1 cellular context compared by ENCODE assay signal in the genomic region with DNA sequence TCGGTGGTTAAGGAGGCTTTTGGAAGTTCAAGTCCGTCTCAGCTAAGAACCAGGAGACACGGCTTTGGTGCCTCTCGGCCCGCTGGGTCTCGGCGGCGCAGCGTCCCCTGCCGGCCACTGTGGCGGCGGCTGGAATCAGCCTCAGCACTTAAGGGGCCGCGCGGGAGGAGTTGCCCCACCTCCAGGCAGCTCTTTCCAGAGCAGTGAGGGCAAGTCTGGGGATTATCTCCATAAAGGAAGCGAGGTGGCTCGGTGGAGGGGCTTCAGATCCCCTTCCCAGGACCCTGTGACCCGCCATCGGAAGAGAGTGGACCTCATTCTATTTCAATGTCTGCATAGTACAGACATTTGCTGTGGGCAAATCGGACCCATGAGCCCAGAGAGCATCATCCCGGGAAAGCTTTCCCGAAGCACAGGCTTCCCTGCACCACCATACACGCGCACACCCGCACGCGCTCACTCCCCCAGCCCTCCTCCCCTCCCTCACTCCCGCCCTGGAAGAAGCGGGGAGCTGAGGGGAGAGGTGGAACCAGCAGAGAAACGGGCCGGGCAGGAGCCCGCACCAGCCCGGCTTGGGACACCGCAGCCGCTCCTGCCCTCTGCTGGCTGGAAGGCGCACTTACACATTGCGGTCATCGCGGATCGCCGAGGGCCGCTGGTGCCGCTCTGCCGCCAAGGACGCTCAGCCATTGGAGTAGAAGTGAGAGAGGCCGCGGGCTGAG.
TF ChIP-seq lines count a peak whose summit lies in the region.

No MANE protein-coding gene starts in this region.

TF ChIP-seq in HepG2, 621 proteins besides CTCF, POLR2A, EP300 and RAD21 (continued from another document and continues in another):
- TF ChIP-seq ZNF746 (CRISPR knock-in tag; IDR thresholded peaks at IDR 0.05), result no peak
- no peak for TF ChIP-seq ZNF253 (CRISPR knock-in tag; IDR thresholded peaks at IDR 0.05; ENCODE audit: borderline replicate concordance)
- peak; percentile 12; the same call in 1 of the 2 replicates for TF ChIP-seq ZFP1 (CRISPR knock-in tag; IDR thresholded peaks at IDR 0.05)
- peak; percentile 72 for TF ChIP-seq ZNF800 (CRISPR knock-in tag; IDR thresholded peaks at IDR 0.05)
- TF ChIP-seq, protein P1, sequence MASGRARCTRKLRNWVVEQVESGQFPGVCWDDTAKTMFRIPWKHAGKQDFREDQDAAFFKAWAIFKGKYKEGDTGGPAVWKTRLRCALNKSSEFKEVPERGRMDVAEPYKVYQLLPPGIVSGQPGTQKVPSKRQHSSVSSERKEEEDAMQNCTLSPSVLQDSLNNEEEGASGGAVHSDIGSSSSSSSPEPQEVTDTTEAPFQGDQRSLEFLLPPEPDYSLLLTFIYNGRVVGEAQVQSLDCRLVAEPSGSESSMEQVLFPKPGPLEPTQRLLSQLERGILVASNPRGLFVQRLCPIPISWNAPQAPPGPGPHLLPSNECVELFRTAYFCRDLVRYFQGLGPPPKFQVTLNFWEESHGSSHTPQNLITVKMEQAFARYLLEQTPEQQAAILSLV (CRISPR knock-in tag; IDR thresholded peaks at IDR 0.05; ENCODE audit: borderline replicate concordance), result peak; percentile 47; the same call in 1 of the 2 replicates
- TF ChIP-seq ZNF274 (CRISPR knock-in tag; IDR thresholded peaks at IDR 0.05), result peak; percentile 94
- peak; percentile 89 for TF ChIP-seq ZNF501 (CRISPR knock-in tag; IDR thresholded peaks at IDR 0.05)
- TF ChIP-seq YEATS4 (CRISPR knock-in tag; IDR thresholded peaks at IDR 0.05; ENCODE audit: borderline replicate concordance), result 0 out of 2 replicates have a peak, but pooled peaks have one; percentile 76
- TF ChIP-seq JUND (CRISPR knock-in tag; IDR thresholded peaks at IDR 0.05), result no peak
- TF ChIP-seq MLLT10 (CRISPR knock-in tag; IDR thresholded peaks at IDR 0.05), result no peak
- no peak for TF ChIP-seq ZC3H4 (CRISPR knock-in tag; IDR thresholded peaks at IDR 0.05; ENCODE audit: borderline replicate concordance)
- TF ChIP-seq GLMP (CRISPR knock-in tag; IDR thresholded peaks at IDR 0.05; ENCODE audit: borderline replicate concordance), result no peak
- TF ChIP-seq, protein P2, sequence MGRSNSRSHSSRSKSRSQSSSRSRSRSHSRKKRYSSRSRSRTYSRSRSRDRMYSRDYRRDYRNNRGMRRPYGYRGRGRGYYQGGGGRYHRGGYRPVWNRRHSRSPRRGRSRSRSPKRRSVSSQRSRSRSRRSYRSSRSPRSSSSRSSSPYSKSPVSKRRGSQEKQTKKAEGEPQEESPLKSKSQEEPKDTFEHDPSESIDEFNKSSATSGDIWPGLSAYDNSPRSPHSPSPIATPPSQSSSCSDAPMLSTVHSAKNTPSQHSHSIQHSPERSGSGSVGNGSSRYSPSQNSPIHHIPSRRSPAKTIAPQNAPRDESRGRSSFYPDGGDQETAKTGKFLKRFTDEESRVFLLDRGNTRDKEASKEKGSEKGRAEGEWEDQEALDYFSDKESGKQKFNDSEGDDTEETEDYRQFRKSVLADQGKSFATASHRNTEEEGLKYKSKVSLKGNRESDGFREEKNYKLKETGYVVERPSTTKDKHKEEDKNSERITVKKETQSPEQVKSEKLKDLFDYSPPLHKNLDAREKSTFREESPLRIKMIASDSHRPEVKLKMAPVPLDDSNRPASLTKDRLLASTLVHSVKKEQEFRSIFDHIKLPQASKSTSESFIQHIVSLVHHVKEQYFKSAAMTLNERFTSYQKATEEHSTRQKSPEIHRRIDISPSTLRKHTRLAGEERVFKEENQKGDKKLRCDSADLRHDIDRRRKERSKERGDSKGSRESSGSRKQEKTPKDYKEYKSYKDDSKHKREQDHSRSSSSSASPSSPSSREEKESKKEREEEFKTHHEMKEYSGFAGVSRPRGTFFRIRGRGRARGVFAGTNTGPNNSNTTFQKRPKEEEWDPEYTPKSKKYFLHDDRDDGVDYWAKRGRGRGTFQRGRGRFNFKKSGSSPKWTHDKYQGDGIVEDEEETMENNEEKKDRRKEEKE (IDR thresholded peaks at IDR 0.05), result no peak
- no peak for TF ChIP-seq MAFK (conservative IDR thresholded peaks at IDR 0.05 in 1 of 2, IDR thresholded peaks at IDR 0.05 in 1 of 2; ENCODE audit: low read length in 2 of 2)
- TF ChIP-seq ZNF281 (CRISPR knock-in tag; IDR thresholded peaks at IDR 0.05; ENCODE audit: borderline replicate concordance), result no peak
- TF ChIP-seq, protein P3, sequence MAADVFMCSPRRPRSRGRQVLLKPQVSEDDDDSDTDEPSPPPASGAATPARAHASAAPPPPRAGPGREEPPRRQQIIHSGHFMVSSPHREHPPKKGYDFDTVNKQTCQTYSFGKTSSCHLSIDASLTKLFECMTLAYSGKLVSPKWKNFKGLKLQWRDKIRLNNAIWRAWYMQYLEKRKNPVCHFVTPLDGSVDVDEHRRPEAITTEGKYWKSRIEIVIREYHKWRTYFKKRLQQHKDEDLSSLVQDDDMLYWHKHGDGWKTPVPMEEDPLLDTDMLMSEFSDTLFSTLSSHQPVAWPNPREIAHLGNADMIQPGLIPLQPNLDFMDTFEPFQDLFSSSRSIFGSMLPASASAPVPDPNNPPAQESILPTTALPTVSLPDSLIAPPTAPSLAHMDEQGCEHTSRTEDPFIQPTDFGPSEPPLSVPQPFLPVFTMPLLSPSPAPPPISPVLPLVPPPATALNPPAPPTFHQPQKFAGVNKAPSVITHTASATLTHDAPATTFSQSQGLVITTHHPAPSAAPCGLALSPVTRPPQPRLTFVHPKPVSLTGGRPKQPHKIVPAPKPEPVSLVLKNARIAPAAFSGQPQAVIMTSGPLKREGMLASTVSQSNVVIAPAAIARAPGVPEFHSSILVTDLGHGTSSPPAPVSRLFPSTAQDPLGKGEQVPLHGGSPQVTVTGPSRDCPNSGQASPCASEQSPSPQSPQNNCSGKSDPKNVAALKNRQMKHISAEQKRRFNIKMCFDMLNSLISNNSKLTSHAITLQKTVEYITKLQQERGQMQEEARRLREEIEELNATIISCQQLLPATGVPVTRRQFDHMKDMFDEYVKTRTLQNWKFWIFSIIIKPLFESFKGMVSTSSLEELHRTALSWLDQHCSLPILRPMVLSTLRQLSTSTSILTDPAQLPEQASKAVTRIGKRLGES (CRISPR knock-in tag; IDR thresholded peaks at IDR 0.05; ENCODE audit: borderline replicate concordance), result 0 out of 2 replicates have a peak, but pooled peaks have one; percentile 28
- no peak for TF ChIP-seq SUZ12 (IDR thresholded peaks at IDR 0.05; ENCODE audit: low read depth, low read length)
- no peak for TF ChIP-seq BRD4 (CRISPR knock-in tag; IDR thresholded peaks at IDR 0.05)
- peak; percentile 70 for TF ChIP-seq POGZ (CRISPR knock-in tag; IDR thresholded peaks at IDR 0.05)
- TF ChIP-seq THRA (CRISPR knock-in tag; IDR thresholded peaks at IDR 0.05; ENCODE audit: borderline replicate concordance), result peak; percentile 47
- TF ChIP-seq ZBTB8A (CRISPR knock-in tag; IDR thresholded peaks at IDR 0.05; ENCODE audit: borderline replicate concordance, low read depth), result no peak
- no peak for TF ChIP-seq HHEX (CRISPR knock-in tag; IDR thresholded peaks at IDR 0.05)
- TF ChIP-seq GTF3A (CRISPR knock-in tag; conservative IDR thresholded peaks at IDR 0.05), result no peak
- TF ChIP-seq PRMT3 (CRISPR knock-in tag; IDR thresholded peaks at IDR 0.05; ENCODE audit: borderline replicate concordance, low read depth), result no peak
- no peak for TF ChIP-seq NR2F6 (IDR thresholded peaks at IDR 0.05)
- TF ChIP-seq NR2F6 (CRISPR knock-in tag; IDR thresholded peaks at IDR 0.05), result 0 out of 2 replicates have a peak, but pooled peaks have one; percentile 50
- peak; percentile 21 for TF ChIP-seq THAP11 (CRISPR knock-in tag; IDR thresholded peaks at IDR 0.05)
- peak; percentile 71; the same call in 1 of the 2 replicates for TF ChIP-seq ZNF232 (CRISPR knock-in tag; IDR thresholded peaks at IDR 0.05; ENCODE audit: borderline replicate concordance)
- no peak for TF ChIP-seq KDM5A (IDR thresholded peaks at IDR 0.05; ENCODE audit: borderline replicate concordance, low read length)
- TF ChIP-seq ELF4 (CRISPR knock-in tag; IDR thresholded peaks at IDR 0.05; ENCODE audit: borderline replicate concordance), result no peak; the same call in 1 of the 2 replicates
- no peak for TF ChIP-seq ATF6 (CRISPR knock-in tag; conservative IDR thresholded peaks at IDR 0.05)
- TF ChIP-seq GPBP1L1 (CRISPR knock-in tag; IDR thresholded peaks at IDR 0.05), result no peak
- no peak for TF ChIP-seq ZKSCAN1 (IDR thresholded peaks at IDR 0.05; ENCODE audit: low read length)
- no peak for TF ChIP-seq ZNF432 (CRISPR knock-in tag; IDR thresholded peaks at IDR 0.05; ENCODE audit: borderline replicate concordance)
- TF ChIP-seq FOXJ3 (CRISPR knock-in tag; IDR thresholded peaks at IDR 0.05; ENCODE audit: borderline replicate concordance), result 0 out of 2 replicates have a peak, but pooled peaks have one; percentile 19
- no peak for TF ChIP-seq ZNF367 (CRISPR knock-in tag; IDR thresholded peaks at IDR 0.05; ENCODE audit: borderline replicate concordance)
